15 cellular contexts compared by ENCODE assay signal in the genomic region with DNA sequence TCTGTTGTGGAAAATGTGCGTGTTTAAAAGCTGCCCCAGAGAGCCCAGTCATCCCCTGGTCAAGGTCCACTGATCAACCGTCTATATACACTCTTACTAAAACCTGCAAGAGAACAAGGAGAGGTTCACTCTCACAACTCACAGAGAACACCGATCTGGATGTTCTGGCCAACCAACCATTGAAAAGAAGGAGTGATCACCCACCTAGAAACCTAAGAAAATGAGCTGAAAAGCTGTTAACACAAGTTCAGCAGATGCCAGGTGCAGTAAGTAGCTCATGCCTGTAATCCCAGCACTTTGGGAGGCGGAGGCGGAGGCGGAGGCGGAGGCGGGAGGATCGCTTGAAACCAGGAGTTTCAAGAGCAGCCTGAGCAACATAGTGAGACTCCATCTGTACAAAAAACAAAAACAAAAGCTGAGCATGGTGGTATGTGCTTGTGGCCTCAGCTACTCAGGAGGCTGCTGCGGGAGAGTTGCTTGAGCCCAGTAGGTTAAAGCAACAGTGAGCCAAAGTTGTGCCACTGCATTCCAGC. TPM values are rescaled to one million over a fixed set of nuclear protein-coding genes. Genes with fewer than 3 reads are reported as not detected.
DNase-seq lines count a peak whose midpoint lies in the region; ATAC-seq, FAIRE-seq and TF ChIP-seq lines count a peak whose summit lies in the region.
"Had no signal": no experiment of that assay in that cellular context is flagged by ENCODE, and none has a peak within 500 bp of the region (broad histone marks: within the 10 kb centered on the region; RNA-seq: fewer than 3 reads in every experiment).

No MANE protein-coding gene starts in this region.

- H3K4me1 ChIP-seq in pancreas: peaks cover under 1 to 12% (median 9%) of the 10 kb centered on the region in 3 donors
- H3K4me1 ChIP-seq: parathyroid adenoma, testis had no signal

- no peak overlapping the region for H3K27ac ChIP-seq in pancreas
- H3K27ac ChIP-seq: parathyroid adenoma, testis had no signal

- H3K27me3 ChIP-seq in pancreas: no peaks in the 10 kb centered on the region
- H3K27me3 ChIP-seq: testis had no signal

- intact Hi-C loops in head of caudate nucleus (cut with DNase I): no loop called here
- intact Hi-C loops in lower leg skin (cut with DNase I; ENCODE audit: low total_unique reads): no loop called here
- intact Hi-C loops in pancreas (cut with DNase I): no loop called here

- no peaks in the 10 kb centered on the region for H3K27me3 Mint-ChIP-seq in activated naive CD4-positive, alpha-beta T cell treated with anti-CD3 and anti-CD28 coated beads, Interleukin-2, amount 50 U/mL, for 24 hours
- no peaks in the 10 kb centered on the region for H3K27me3 Mint-ChIP-seq in T-helper 17 cell

- peak overlapping the region; percentile 18 for H3K27ac Mint-ChIP-seq in activated naive CD4-positive, alpha-beta T cell treated with anti-CD3 and anti-CD28 coated beads, Interleukin-2, amount 50 U/mL, for 24 hours
- H3K27ac Mint-ChIP-seq in T-helper 17 cell: peak overlapping the region; percentile 99

- peaks cover 79% of the 10 kb centered on the region for H3K4me1 Mint-ChIP-seq in activated naive CD4-positive, alpha-beta T cell treated with anti-CD3 and anti-CD28 coated beads, Interleukin-2, amount 50 U/mL, for 24 hours
- H3K4me1 Mint-ChIP-seq in T-helper 17 cell: peaks cover 50% of the 10 kb centered on the region

- DNase-seq in activated naive CD4-positive, alpha-beta T cell treated with Interleukin-2 at 50 U/mL for 16 hours: no peak
- DNase-seq in T-helper 17 cell: no peak
- peak in 31 of 42 donors; percentile 21 to 69 (median 49) for DNase-seq in head of caudate nucleus
- no peak for DNase-seq in lower leg skin (ENCODE audit: low spot score in 2 of 2)
- no peak for DNase-seq in pancreas
- no peak for DNase-seq in erythroblast (lab: John Stamatoyannopoulos, UW)
- DNase-seq in GM19240 (ENCODE audit: insufficient read length, low spot score): no peak
- DNase-seq: activated CD8-positive, alpha-beta memory T cell treated with anti-CD3 and anti-CD28 coated beads, Interleukin-2, amount 50 U/mL, for 48 hours; DMS79 treated with DMSO at 0.1 percent for 48 hours; NCI-H2171; testis had no signal

- H3K4me3 ChIP-seq in lower leg skin (ENCODE audit: low read depth, poor library complexity, severe bottlenecking) (no peak overlapping the region), pancreas (no peak overlapping the region)
- H3K4me3 ChIP-seq: testis had no signal

- H3K36me3 Mint-ChIP-seq in activated naive CD4-positive, alpha-beta T cell treated with anti-CD3 and anti-CD28 coated beads, Interleukin-2, amount 50 U/mL, for 24 hours: peaks cover 30% of the 10 kb centered on the region
- H3K36me3 Mint-ChIP-seq in T-helper 17 cell (ENCODE audit: low read depth): peaks cover 19% of the 10 kb centered on the region

- peaks cover 0 to 56% (median 32%) of the 10 kb centered on the region in 3 donors for H3K36me3 ChIP-seq in pancreas

- TF ChIP-seq CTCF in lower leg skin (IDR thresholded peaks at IDR 0.05) (no peak), pancreas (IDR thresholded peaks at IDR 0.05) (no peak)

- no peaks in the 10 kb centered on the region for H3K9me3 ChIP-seq in T-helper 17 cell (ENCODE audit: control insufficient read depth, low read length, poor library complexity, severe bottlenecking)
- no peaks in the 10 kb centered on the region for H3K9me3 ChIP-seq in pancreas
- H3K9me3 ChIP-seq: testis had no signal

- ATAC-seq in T-helper 17 cell (no peak), pancreas (no peak)
- ATAC-seq: Right ventricle myocardium inferior had no signal

- H3K9me3 Mint-ChIP-seq in activated naive CD4-positive, alpha-beta T cell treated with anti-CD3 and anti-CD28 coated beads, Interleukin-2, amount 50 U/mL, for 24 hours: no peaks in the 10 kb centered on the region

- WGBS in lower leg skin, 2 donors: 94 to 97% methylated on average over 10 of the region's 10 CpGs
- WGBS in pancreas, 2 donors: 92 to 93% methylated on average over 10 of the region's 10 CpGs

- TF ChIP-seq POLR2A in lower leg skin (IDR thresholded peaks at IDR 0.05): no peak
- TF ChIP-seq POLR2A in erythroblast (IDR thresholded peaks at IDR 0.05; ENCODE audit: low read length): no peak

- no peak for FAIRE-seq in pancreas (lab: Jason Lieb, UNC)
- FAIRE-seq: TTC549 had no signal

- H3K4me3 Mint-ChIP-seq in activated naive CD4-positive, alpha-beta T cell treated with anti-CD3 and anti-CD28 coated beads, Interleukin-2, amount 50 U/mL, for 24 hours: no peak overlapping the region
- peak overlapping the region; percentile 22 for H3K4me3 Mint-ChIP-seq in T-helper 17 cell

RNA-seq across cellular contexts. Expression of a gene that starts 14.5 kb away (rescaled TPM):
- total RNA-seq in T-helper 17 cell (100 to 1,000 TPM in 1 of 2 donors, 10 to 100 TPM in 1; 87.3 to 115 TPM), lower leg skin (10 to 100 TPM; 38.9 to 56.9 (median 40.4) TPM), pancreas (10 to 100 TPM in 3 of 6 donors, 1 to 10 TPM in 3; 7.9 to 15.0 (median 10.5) TPM)
- polyA plus RNA-seq in pancreas: 10 to 100 TPM in 1 of 2 donors, 1 to 10 TPM in 1; 7.4 to 11.9 TPM

RNA-seq across cellular contexts. Expression of a gene that starts 41.7 kb away (rescaled TPM):
- total RNA-seq in T-helper 17 cell (under 1 TPM; 0.10 to 0.25 TPM), lower leg skin (not detected), pancreas (not detected)
- not detected for polyA plus RNA-seq in pancreas
- total RNA-seq: Right ventricle myocardium inferior had no signal

Comparison
In these comparisons a context has a peak if more than half of its experiments do, and no peak if none do; other contexts are left out.
1. DNase-seq: peak in head of caudate nucleus (31 of 42); none in activated naive CD4-positive, alpha-beta T cell treated with Interleukin-2 at 50 U/mL for 16 hours (single experiment), T-helper 17 cell (0 of 3), lower leg skin (0 of 2), pancreas (0 of 6), erythroblast (0 of 2) and GM19240 (single experiment).